Comparison of ENCODE assay signal across 1 cellular context in genomic region chr20:21017381-21018085, GRCh38.
TF ChIP-seq lines count a peak whose summit lies in the region.

No MANE protein-coding gene starts in this region.

TF ChIP-seq in HepG2, 621 proteins besides CTCF, POLR2A, EP300 and RAD21 (continued from another document and continues in another):
- TF ChIP-seq, protein P1, sequence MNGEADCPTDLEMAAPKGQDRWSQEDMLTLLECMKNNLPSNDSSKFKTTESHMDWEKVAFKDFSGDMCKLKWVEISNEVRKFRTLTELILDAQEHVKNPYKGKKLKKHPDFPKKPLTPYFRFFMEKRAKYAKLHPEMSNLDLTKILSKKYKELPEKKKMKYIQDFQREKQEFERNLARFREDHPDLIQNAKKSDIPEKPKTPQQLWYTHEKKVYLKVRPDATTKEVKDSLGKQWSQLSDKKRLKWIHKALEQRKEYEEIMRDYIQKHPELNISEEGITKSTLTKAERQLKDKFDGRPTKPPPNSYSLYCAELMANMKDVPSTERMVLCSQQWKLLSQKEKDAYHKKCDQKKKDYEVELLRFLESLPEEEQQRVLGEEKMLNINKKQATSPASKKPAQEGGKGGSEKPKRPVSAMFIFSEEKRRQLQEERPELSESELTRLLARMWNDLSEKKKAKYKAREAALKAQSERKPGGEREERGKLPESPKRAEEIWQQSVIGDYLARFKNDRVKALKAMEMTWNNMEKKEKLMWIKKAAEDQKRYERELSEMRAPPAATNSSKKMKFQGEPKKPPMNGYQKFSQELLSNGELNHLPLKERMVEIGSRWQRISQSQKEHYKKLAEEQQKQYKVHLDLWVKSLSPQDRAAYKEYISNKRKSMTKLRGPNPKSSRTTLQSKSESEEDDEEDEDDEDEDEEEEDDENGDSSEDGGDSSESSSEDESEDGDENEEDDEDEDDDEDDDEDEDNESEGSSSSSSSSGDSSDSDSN (CRISPR knock-in tag; IDR thresholded peaks at IDR 0.05), result peak; percentile 61; the same call in 1 of the 2 replicates
- 0 out of 2 replicates have a peak, but pooled peaks have one; percentile 10 for TF ChIP-seq NAIF1 (CRISPR knock-in tag; IDR thresholded peaks at IDR 0.05; ENCODE audit: borderline replicate concordance)
- TF ChIP-seq KLF11 (CRISPR knock-in tag; IDR thresholded peaks at IDR 0.05), result no peak
- no peak for TF ChIP-seq ATRX (CRISPR knock-in tag; IDR thresholded peaks at IDR 0.05; ENCODE audit: borderline replicate concordance)
- peak; percentile 44; the same call in 1 of the 2 replicates for TF ChIP-seq ZSCAN21 (CRISPR knock-in tag; IDR thresholded peaks at IDR 0.05; ENCODE audit: borderline replicate concordance)
- TF ChIP-seq POLR2AphosphoS5 (IDR thresholded peaks at IDR 0.05; ENCODE audit: low read depth, low read length), result no peak
- TF ChIP-seq AGO1 (IDR thresholded peaks at IDR 0.05; ENCODE audit: low read depth, low read length, poor library complexity, severe bottlenecking), result no peak
- TF ChIP-seq, protein P2, sequence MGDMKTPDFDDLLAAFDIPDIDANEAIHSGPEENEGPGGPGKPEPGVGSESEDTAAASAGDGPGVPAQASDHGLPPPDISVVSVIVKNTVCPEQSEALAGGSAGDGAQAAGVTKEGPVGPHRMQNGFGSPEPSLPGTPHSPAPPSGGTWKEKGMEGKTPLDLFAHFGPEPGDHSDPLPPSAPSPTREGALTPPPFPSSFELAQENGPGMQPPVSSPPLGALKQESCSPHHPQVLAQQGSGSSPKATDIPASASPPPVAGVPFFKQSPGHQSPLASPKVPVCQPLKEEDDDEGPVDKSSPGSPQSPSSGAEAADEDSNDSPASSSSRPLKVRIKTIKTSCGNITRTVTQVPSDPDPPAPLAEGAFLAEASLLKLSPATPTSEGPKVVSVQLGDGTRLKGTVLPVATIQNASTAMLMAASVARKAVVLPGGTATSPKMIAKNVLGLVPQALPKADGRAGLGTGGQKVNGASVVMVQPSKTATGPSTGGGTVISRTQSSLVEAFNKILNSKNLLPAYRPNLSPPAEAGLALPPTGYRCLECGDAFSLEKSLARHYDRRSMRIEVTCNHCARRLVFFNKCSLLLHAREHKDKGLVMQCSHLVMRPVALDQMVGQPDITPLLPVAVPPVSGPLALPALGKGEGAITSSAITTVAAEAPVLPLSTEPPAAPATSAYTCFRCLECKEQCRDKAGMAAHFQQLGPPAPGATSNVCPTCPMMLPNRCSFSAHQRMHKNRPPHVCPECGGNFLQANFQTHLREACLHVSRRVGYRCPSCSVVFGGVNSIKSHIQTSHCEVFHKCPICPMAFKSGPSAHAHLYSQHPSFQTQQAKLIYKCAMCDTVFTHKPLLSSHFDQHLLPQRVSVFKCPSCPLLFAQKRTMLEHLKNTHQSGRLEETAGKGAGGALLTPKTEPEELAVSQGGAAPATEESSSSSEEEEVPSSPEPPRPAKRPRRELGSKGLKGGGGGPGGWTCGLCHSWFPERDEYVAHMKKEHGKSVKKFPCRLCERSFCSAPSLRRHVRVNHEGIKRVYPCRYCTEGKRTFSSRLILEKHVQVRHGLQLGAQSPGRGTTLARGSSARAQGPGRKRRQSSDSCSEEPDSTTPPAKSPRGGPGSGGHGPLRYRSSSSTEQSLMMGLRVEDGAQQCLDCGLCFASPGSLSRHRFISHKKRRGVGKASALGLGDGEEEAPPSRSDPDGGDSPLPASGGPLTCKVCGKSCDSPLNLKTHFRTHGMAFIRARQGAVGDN (CRISPR knock-in tag; IDR thresholded peaks at IDR 0.05), result no peak
- no peak for TF ChIP-seq SUZ12 (IDR thresholded peaks at IDR 0.05; ENCODE audit: low read depth, low read length)
- no peak for TF ChIP-seq SP2 (CRISPR knock-in tag; IDR thresholded peaks at IDR 0.05)
- TF ChIP-seq HMG20B (CRISPR knock-in tag; conservative IDR thresholded peaks at IDR 0.05), result peak; percentile 89; the same call in 1 of the 2 replicates
- no peak for TF ChIP-seq E2F5 (CRISPR knock-in tag; conservative IDR thresholded peaks at IDR 0.05)
- TF ChIP-seq, protein P3, sequence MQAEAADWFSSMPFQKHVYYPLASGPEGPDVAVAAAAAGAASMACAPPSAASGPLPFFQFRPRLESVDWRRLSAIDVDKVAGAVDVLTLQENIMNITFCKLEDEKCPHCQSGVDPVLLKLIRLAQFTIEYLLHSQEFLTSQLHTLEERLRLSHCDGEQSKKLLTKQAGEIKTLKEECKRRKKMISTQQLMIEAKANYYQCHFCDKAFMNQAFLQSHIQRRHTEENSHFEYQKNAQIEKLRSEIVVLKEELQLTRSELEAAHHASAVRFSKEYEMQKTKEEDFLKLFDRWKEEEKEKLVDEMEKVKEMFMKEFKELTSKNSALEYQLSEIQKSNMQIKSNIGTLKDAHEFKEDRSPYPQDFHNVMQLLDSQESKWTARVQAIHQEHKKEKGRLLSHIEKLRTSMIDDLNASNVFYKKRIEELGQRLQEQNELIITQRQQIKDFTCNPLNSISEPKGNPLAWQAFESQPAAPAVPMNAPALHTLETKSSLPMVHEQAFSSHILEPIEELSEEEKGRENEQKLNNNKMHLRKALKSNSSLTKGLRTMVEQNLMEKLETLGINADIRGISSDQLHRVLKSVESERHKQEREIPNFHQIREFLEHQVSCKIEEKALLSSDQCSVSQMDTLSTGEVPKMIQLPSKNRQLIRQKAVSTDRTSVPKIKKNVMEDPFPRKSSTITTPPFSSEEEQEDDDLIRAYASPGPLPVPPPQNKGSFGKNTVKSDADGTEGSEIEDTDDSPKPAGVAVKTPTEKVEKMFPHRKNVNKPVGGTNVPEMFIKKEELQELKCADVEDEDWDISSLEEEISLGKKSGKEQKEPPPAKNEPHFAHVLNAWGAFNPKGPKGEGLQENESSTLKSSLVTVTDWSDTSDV (CRISPR knock-in tag; IDR thresholded peaks at IDR 0.05), result no peak
- TF ChIP-seq HOXA5 (CRISPR knock-in tag; IDR thresholded peaks at IDR 0.05), result no peak
- TF ChIP-seq NCOR1 (IDR thresholded peaks at IDR 0.05; ENCODE audit: borderline replicate concordance, low read length), result peak; percentile 56; the same call in 1 of the 2 replicates
- 0 out of 2 replicates have a peak, but pooled peaks have one; percentile 7 for TF ChIP-seq ZSCAN29 (CRISPR knock-in tag; conservative IDR thresholded peaks at IDR 0.05)
- no peak for TF ChIP-seq ZNF552 (CRISPR knock-in tag; IDR thresholded peaks at IDR 0.05; ENCODE audit: borderline replicate concordance)
- no peak for TF ChIP-seq ZBTB7A (CRISPR knock-in tag; IDR thresholded peaks at IDR 0.05)
- peak; percentile 63; the same call in 1 of the 2 replicates for TF ChIP-seq ARHGAP35 (CRISPR knock-in tag; IDR thresholded peaks at IDR 0.05; ENCODE audit: borderline replicate concordance)
- TF ChIP-seq ZNF616 (CRISPR knock-in tag; IDR thresholded peaks at IDR 0.05; ENCODE audit: low read depth), result no peak
- TF ChIP-seq DNMT1 (CRISPR knock-in tag; IDR thresholded peaks at IDR 0.05), result no peak
- 0 out of 2 replicates have a peak, but pooled peaks have one; percentile 25 for TF ChIP-seq ATF1 (CRISPR knock-in tag; IDR thresholded peaks at IDR 0.05)
- TF ChIP-seq RFXANK (CRISPR knock-in tag; IDR thresholded peaks at IDR 0.05), result no peak
- TF ChIP-seq RAD51 (IDR thresholded peaks at IDR 0.05; ENCODE audit: borderline replicate concordance), result no peak
- no peak for TF ChIP-seq ZFP90 (CRISPR knock-in tag; IDR thresholded peaks at IDR 0.05; ENCODE audit: borderline replicate concordance)
- no peak for TF ChIP-seq SP1 (IDR thresholded peaks at IDR 0.05)
- peak; percentile 35; the same call in 1 of the 2 replicates for TF ChIP-seq SP1 (CRISPR knock-in tag; IDR thresholded peaks at IDR 0.05)
- TF ChIP-seq ZNF3 (CRISPR knock-in tag; IDR thresholded peaks at IDR 0.05), result no peak
- TF ChIP-seq, protein P4, sequence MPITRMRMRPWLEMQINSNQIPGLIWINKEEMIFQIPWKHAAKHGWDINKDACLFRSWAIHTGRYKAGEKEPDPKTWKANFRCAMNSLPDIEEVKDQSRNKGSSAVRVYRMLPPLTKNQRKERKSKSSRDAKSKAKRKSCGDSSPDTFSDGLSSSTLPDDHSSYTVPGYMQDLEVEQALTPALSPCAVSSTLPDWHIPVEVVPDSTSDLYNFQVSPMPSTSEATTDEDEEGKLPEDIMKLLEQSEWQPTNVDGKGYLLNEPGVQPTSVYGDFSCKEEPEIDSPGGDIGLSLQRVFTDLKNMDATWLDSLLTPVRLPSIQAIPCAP (CRISPR knock-in tag; IDR thresholded peaks at IDR 0.05; ENCODE audit: low read depth), result no peak
- no peak for TF ChIP-seq ZFAT (CRISPR knock-in tag; conservative IDR thresholded peaks at IDR 0.05)
- no peak for TF ChIP-seq CERS6 (CRISPR knock-in tag; IDR thresholded peaks at IDR 0.05)
- TF ChIP-seq ZNF256 (CRISPR knock-in tag; conservative IDR thresholded peaks at IDR 0.05), result no peak
- peak; percentile 27; the same call in 1 of the 2 replicates for TF ChIP-seq NFYC (CRISPR knock-in tag; IDR thresholded peaks at IDR 0.05)
- TF ChIP-seq ZNF232 (CRISPR knock-in tag; IDR thresholded peaks at IDR 0.05; ENCODE audit: borderline replicate concordance), result no peak
- 0 out of 2 replicates have a peak, but pooled peaks have one; percentile 47 for TF ChIP-seq GFI1 (CRISPR knock-in tag; IDR thresholded peaks at IDR 0.05; ENCODE audit: borderline replicate concordance)
- peak; percentile 70; the same call in 1 of the 2 replicates for TF ChIP-seq ZNF749 (CRISPR knock-in tag; IDR thresholded peaks at IDR 0.05; ENCODE audit: borderline replicate concordance)
- no peak for TF ChIP-seq ZFP36 (IDR thresholded peaks at IDR 0.05; ENCODE audit: borderline replicate concordance, low read depth, low read length, partially characterized antibody)
- no peak for TF ChIP-seq KIAA2018 (CRISPR knock-in tag; IDR thresholded peaks at IDR 0.05; ENCODE audit: borderline replicate concordance)
- TF ChIP-seq ZNF530 (CRISPR knock-in tag; IDR thresholded peaks at IDR 0.05; ENCODE audit: low read depth), result no peak
- TF ChIP-seq ZNF615 (CRISPR knock-in tag; IDR thresholded peaks at IDR 0.05; ENCODE audit: borderline replicate concordance), result no peak
- no peak for TF ChIP-seq ZMYM4 (CRISPR knock-in tag; IDR thresholded peaks at IDR 0.05)
- TF ChIP-seq ZNF644 (CRISPR knock-in tag; IDR thresholded peaks at IDR 0.05; ENCODE audit: low read depth), result peak; percentile 10; the same call in 1 of the 2 replicates
- peak; percentile 58; the same call in 1 of the 2 replicates for TF ChIP-seq PITX1 (CRISPR knock-in tag; IDR thresholded peaks at IDR 0.05)
- TF ChIP-seq KDM1A (CRISPR knock-in tag; IDR thresholded peaks at IDR 0.05), result peak; percentile 50; the same call in 1 of the 2 replicates
- TF ChIP-seq ZFP62 (CRISPR knock-in tag; IDR thresholded peaks at IDR 0.05), result no peak
- TF ChIP-seq TRIM24 (CRISPR knock-in tag; IDR thresholded peaks at IDR 0.05), result no peak
